2 cellular contexts compared by ENCODE assay signal in genomic region chr15:69597061-69597592, GRCh38.
TF ChIP-seq lines count a peak whose summit lies in the region.

No MANE protein-coding gene starts in this region.

TF ChIP-seq in IMR-90, 13 proteins besides CTCF, POLR2A, EP300 and RAD21:
- TF ChIP-seq FOS (IDR thresholded peaks at IDR 0.05; ENCODE audit: low read depth, low read length) (no peak), MXI1 (IDR thresholded peaks at IDR 0.05; ENCODE audit: borderline replicate concordance, low read depth, low read length) (no peak), RCOR1 (IDR thresholded peaks at IDR 0.05; ENCODE audit: insufficient replicate concordance, low read length) (no peak), USF2 (IDR thresholded peaks at IDR 0.05; ENCODE audit: low read depth, low read length) (no peak), MAZ (IDR thresholded peaks at IDR 0.05; ENCODE audit: borderline replicate concordance, low read depth, low read length) (no peak), MAFK (IDR thresholded peaks at IDR 0.05; ENCODE audit: low read depth, low read length) (peak; percentile 98), CHD1 (IDR thresholded peaks at IDR 0.05; ENCODE audit: low read depth, low read length) (no peak), NFE2L2 (IDR thresholded peaks at IDR 0.05; ENCODE audit: low read depth, low read length) (no peak)

TF ChIP-seq in H1, 55 proteins besides CTCF, POLR2A, EP300 and RAD21:
- TF ChIP-seq CTBP2 (IDR thresholded peaks at IDR 0.05; ENCODE audit: borderline replicate concordance, insufficient read depth, insufficient read length, low read length) (no peak), MAFK (IDR thresholded peaks at IDR 0.05; ENCODE audit: low read depth, low read length) (peak; percentile 96)
